13 cellular contexts compared by ENCODE assay signal in the genomic region with DNA sequence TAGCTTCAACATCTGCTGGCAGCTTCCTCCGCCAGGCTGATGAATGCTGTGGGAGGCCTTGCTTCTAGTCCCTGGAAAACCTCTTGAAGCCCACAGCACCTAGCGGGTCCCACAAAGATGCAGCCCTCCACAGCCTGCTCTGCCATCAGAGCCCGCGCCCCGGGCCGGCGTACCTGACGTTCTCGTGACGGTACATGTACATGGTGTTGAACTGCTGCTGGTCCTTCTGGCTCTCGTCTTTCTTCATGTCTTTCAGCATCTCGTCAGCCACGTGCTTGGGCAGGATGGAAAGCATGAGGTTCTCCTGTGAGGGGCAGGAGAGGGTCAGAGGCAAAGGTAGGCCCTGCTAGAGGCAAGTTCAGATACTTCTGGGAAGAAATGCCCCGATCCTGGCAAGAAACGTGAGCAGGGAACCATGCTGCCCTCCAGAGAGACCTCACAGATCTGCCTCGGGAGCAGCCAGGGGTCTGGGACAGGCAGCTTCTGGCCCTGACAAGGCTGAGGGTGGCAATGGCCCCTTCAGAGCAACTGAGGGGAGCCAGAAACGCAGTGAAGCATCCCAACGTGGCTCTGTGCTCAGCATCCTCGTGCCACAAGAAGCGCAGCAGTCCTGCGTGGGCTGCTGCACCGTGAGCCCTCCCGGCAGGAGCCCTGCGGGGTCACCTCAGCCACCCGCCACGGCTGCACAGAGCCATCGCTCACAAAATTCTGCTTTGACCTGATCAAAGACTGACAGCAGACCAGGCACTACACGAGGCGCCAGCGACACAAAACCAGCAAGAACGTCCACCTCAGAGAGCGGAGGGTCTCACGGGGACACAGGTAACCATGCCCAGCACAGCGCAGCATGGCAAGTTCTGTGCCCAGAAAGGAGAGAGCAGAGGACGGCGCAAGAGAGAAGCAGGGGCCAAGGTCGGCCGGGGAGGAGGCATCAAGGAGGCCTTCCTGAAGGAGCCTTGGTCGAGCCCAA.
"Had no signal": no experiment of that assay in that cellular context is flagged by ENCODE, and none has a peak within 500 bp of the region (broad histone marks: within the 10 kb centered on the region; RNA-seq: fewer than 3 reads in every experiment).

No MANE protein-coding gene starts in this region.

- H3K27ac ChIP-seq: coronary artery, heart left ventricle, right lobe of liver, upper lobe of right lung had no signal

- H3K27ac Mint-ChIP-seq: activated naive CD4-positive, alpha-beta T cell treated with anti-CD3 and anti-CD28 coated beads, Interleukin-2, amount 50 U/mL, for 24 hours; nephron had no signal

- ATAC-seq: heart left ventricle, right lobe of liver, upper lobe of right lung had no signal

- H3K9me3 ChIP-seq: heart left ventricle, right lobe of liver, upper lobe of right lung had no signal

- H3K4me3 ChIP-seq: coronary artery, heart left ventricle, right lobe of liver, upper lobe of right lung had no signal

- H3K4me1 ChIP-seq: heart left ventricle, right lobe of liver, upper lobe of right lung had no signal

- H3K4me1 Mint-ChIP-seq: activated naive CD4-positive, alpha-beta T cell treated with anti-CD3 and anti-CD28 coated beads, Interleukin-2, amount 50 U/mL, for 24 hours; nephron had no signal

- DNase-seq: activated gamma-delta T cell treated with Interleukin-2 at 50 U/mL for 16 hours; activated T-cell treated with anti-CD3 and anti-CD28 coated beads, Interleukin-2, amount 50 U/mL, for 1 hour; occipital lobe; right lobe of liver; small intestine; stimulated activated CD4-positive, alpha-beta T cell treated with anti-CD3 and anti-CD28 coated beads, Interleukin-2, amount 100 ng/mL, for 48 hours; stimulated activated naive CD4-positive, alpha-beta T cell treated with Interleukin-2 at 50 U/mL for 16 hours; T-helper 9 cell; upper lobe of right lung had no signal

- H3K4me3 Mint-ChIP-seq: activated naive CD4-positive, alpha-beta T cell treated with anti-CD3 and anti-CD28 coated beads, Interleukin-2, amount 50 U/mL, for 24 hours; nephron had no signal

- H3K27me3 ChIP-seq: heart left ventricle, right lobe of liver, upper lobe of right lung had no signal

- H3K9me3 Mint-ChIP-seq: activated naive CD4-positive, alpha-beta T cell treated with anti-CD3 and anti-CD28 coated beads, Interleukin-2, amount 50 U/mL, for 24 hours had no signal

- H3K27me3 Mint-ChIP-seq: activated naive CD4-positive, alpha-beta T cell treated with anti-CD3 and anti-CD28 coated beads, Interleukin-2, amount 50 U/mL, for 24 hours had no signal

- H3K36me3 ChIP-seq: right lobe of liver had no signal
